8 cellular contexts compared by ENCODE assay signal in the genomic region with DNA sequence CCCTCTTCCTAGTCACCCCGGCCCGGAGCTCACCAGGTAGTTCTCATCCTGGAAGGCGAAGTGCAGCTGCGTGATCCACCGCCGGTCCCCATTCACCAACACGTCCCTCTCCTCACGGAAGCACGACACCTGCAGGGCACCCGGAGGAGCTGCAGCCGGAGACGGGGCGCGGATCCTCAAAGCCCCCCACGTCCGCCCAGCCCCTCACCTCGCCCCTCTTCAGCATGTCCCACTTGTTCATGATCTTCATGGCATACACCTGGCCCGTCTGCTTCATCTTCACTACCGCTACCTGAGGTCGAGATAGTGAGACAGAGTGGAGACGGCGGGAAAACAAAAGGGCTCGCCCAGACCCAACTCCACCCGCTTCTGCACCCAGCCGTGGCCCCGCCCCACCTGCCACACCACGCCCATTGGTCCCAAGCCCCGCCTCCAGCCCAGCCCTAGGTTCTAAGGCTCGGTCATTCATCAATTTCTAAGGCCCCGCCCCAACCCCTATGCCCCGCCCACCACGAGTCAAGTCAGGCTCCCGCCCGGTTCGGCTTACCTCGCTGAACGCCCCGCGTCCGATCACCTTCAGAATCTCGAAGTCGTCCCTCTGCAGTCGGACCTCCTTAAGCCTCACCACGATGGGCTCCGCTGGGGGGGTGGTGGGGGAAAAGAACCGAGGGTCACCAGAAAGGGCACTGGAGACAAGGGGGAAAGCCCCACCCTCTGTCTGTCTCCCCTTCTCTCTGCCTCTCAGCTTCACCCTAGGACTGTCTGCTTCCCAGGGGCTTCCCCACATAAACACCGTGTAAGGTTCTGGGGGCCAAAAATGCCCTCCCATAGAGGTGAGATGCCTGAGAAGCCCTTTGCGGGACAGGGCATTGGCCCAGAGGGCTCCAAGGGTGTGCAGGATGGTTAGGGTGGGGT. TPM values are rescaled to one million over a fixed set of nuclear protein-coding genes. Genes with fewer than 3 reads are reported as not detected.
DNase-seq lines count a peak whose midpoint lies in the region; ATAC-seq, FAIRE-seq and TF ChIP-seq lines count a peak whose summit lies in the region.

No MANE protein-coding gene starts in this region.

- no peaks in the 10 kb centered on the region for H3K79me2 ChIP-seq in OCI-LY1 (ENCODE audit: insufficient read depth, low read length)
- H3K79me2 ChIP-seq in trophoblast cell (ENCODE audit: control insufficient read depth, insufficient read depth, low read length, poor library complexity), result no peaks in the 10 kb centered on the region

- H3K9me2 ChIP-seq in OCI-LY1 (ENCODE audit: low read depth, low read length), result no peaks in the 10 kb centered on the region

- no TSS peak for BruUV-seq in A673 (replicated peaks; lab: Mats Ljungman, UMichigan)

- no peaks in the 10 kb centered on the region for H4K20me1 ChIP-seq in OCI-LY1 (ENCODE audit: insufficient read depth, low read length)

- no peak overlapping the region for H4K12ac ChIP-seq in trophoblast cell (ENCODE audit: low read depth, low read length)

- H3K9me3 ChIP-seq in A673 (ENCODE audit: low read depth, low read length, poor library complexity, severe bottlenecking) (no peaks in the 10 kb centered on the region), OCI-LY1 (ENCODE audit: low read length) (no peaks in the 10 kb centered on the region), trophoblast cell (ENCODE audit: insufficient read depth, low read depth, low read length) (no peaks in the 10 kb centered on the region)

- H2BK120ac ChIP-seq in trophoblast cell (ENCODE audit: insufficient read depth, low read length, poor library complexity), result no peak overlapping the region

- no peak for FAIRE-seq in frontal cortex (lab: Jason Lieb, UNC)

- intact Hi-C loops in A673 (cut with micrococcal nuclease; ENCODE audit: unreplicated experiment), result loop anchor here (10.0 kb wide), 1 partner anchor 85 kb away; the partner anchor contains the start of genes QPCTL and SNRPD2
- intact Hi-C loops in activated T-helper 1 cell treated with anti-CD3 and anti-CD28 coated beads, Interleukin-12 subunit alpha, Interleukin-12 subunit beta, Interleukin-2, Interleukin-4 antibody, amounts not matched to agents 30 ng/mL and 10 ng/mL and 1 ng/mL, durations not matched to agents 14 hours and 24 hours and 36 hours (cut with micrococcal nuclease), result loop anchor here (1.0 to 5.0 kb wide), 6 partner anchors 9 to 238 kb away; partner anchors contain the start of gene CCDC61

- H2BK5ac ChIP-seq in trophoblast cell (ENCODE audit: low read depth, low read length, poor library complexity), result no peak overlapping the region

- peak; percentile 91 for DNase-seq in A673 (ENCODE audit: low spot score)
- DNase-seq in activated T-helper 1 cell treated with anti-CD3 and anti-CD28 coated beads, Interleukin-12 subunit alpha, Interleukin-12 subunit beta, Interleukin-2, Interleukin-4 antibody, amounts not matched to agents 30 ng/mL and 10 ng/mL and 1 ng/mL, durations not matched to agents 14 hours and 24 hours and 36 hours (ENCODE audit: low spot score), result peak; percentile 83
- DNase-seq in frontal cortex (ENCODE audit: low spot score in 2 of 2), result peak; percentile 25 to 70
- peak; percentile 47 to 68 for DNase-seq in trophoblast cell
- peak; percentile 96 for DNase-seq in ureter (ENCODE audit: low spot score)

- no peaks in the 10 kb centered on the region for H3K9me3 Mint-ChIP-seq in activated T-helper 1 cell treated with anti-CD3 and anti-CD28 coated beads, Interleukin-12 subunit alpha, Interleukin-12 subunit beta, Interleukin-2, Interleukin-4 antibody, amounts not matched to agents 30 ng/mL and 10 ng/mL and 1 ng/mL, durations not matched to agents 14 hours and 24 hours and 36 hours

- no peak overlapping the region for H3K4ac ChIP-seq in trophoblast cell (ENCODE audit: low read depth, low read length)

- H3K36me3 ChIP-seq in A673 (ENCODE audit: insufficient read depth, low read length, poor library complexity, severe bottlenecking) (peaks cover 25% of the 10 kb centered on the region), OCI-LY1 (ENCODE audit: insufficient read depth, low read length) (0 out of 2 replicates have a peak, but pooled peaks cover 4% of the 10 kb centered on the region), trophoblast cell (ENCODE audit: control insufficient read depth in 1 of 2, insufficient read depth in 2 of 2, low read length in 2 of 2) (peaks cover 22 to 29% of the 10 kb centered on the region in 2 experiments)

- POLR2A ChIA-PET in A673 (lab: Charles Lee; ENCODE audit: low non-redundant PET), result interaction anchor here (0.5 to 0.8 kb wide), 4 partner anchors 10 to 254 kb away, joined by 3 to 6 read pairs (median 3); partner anchors contain the start of genes DMWD and SIX5

- no peak overlapping the region for H4K91ac ChIP-seq in trophoblast cell (ENCODE audit: low read depth, low read length)

- H3K4me3 ChIP-seq in A673 (ENCODE audit: low read depth, low read length, poor library complexity, severe bottlenecking), result peak overlapping the region; percentile 40
- peak overlapping the region; percentile 48 for H3K4me3 ChIP-seq in OCI-LY1 (ENCODE audit: low read depth, low read length, poor library complexity, severe bottlenecking)
- H3K4me3 ChIP-seq in trophoblast cell (ENCODE audit: low read depth, low read length), result no peak overlapping the region

- H3K27ac ChIP-seq in A673 (ENCODE audit: low read depth, low read length, poor library complexity, severe bottlenecking) (no peak overlapping the region), OCI-LY1 (ENCODE audit: low read depth, low read length, poor library complexity, severe bottlenecking) (no peak overlapping the region), trophoblast cell (ENCODE audit: low read depth, low read length) (no peak overlapping the region)

- no CpG with 5 or more reads among the region's 48 CpGs for WGBS in trophoblast cell (ENCODE audit: extremely low coverage, insufficient coverage, insufficient read length)

- H3K4me1 Mint-ChIP-seq in activated T-helper 1 cell treated with anti-CD3 and anti-CD28 coated beads, Interleukin-12 subunit alpha, Interleukin-12 subunit beta, Interleukin-2, Interleukin-4 antibody, amounts not matched to agents 30 ng/mL and 10 ng/mL and 1 ng/mL, durations not matched to agents 14 hours and 24 hours and 36 hours (ENCODE audit: low read depth), result peaks cover 16% of the 10 kb centered on the region

- peak overlapping the region; percentile 71 for H3K4me3 Mint-ChIP-seq in activated T-helper 1 cell treated with anti-CD3 and anti-CD28 coated beads, Interleukin-12 subunit alpha, Interleukin-12 subunit beta, Interleukin-2, Interleukin-4 antibody, amounts not matched to agents 30 ng/mL and 10 ng/mL and 1 ng/mL, durations not matched to agents 14 hours and 24 hours and 36 hours

- H4K8ac ChIP-seq in trophoblast cell (ENCODE audit: low read depth, low read length), result no peak overlapping the region

- peak overlapping the region; percentile 24 for H3K27ac Mint-ChIP-seq in activated T-helper 1 cell treated with anti-CD3 and anti-CD28 coated beads, Interleukin-12 subunit alpha, Interleukin-12 subunit beta, Interleukin-2, Interleukin-4 antibody, amounts not matched to agents 30 ng/mL and 10 ng/mL and 1 ng/mL, durations not matched to agents 14 hours and 24 hours and 36 hours

- no peaks in the 10 kb centered on the region for H3K4me1 ChIP-seq in A673 (ENCODE audit: insufficient read depth, low read length, poor library complexity, severe bottlenecking)
- H3K4me1 ChIP-seq in OCI-LY1 (ENCODE audit: insufficient read depth, low read length, severe bottlenecking), result peaks cover 10% of the 10 kb centered on the region
- peaks cover 27 to 33% of the 10 kb centered on the region in 2 experiments for H3K4me1 ChIP-seq in trophoblast cell (ENCODE audit: control insufficient read depth in 1 of 2, insufficient read depth in 2 of 2, low read length in 2 of 2)

- no peak overlapping the region for H2AK5ac ChIP-seq in trophoblast cell (ENCODE audit: low read length)

- no peak overlapping the region for H3K23ac ChIP-seq in trophoblast cell (ENCODE audit: low read length)

- H3K79me1 ChIP-seq in trophoblast cell (ENCODE audit: low read length), result peaks cover 8% of the 10 kb centered on the region

- H3K4me2 ChIP-seq in OCI-LY1 (ENCODE audit: low read length) (peak overlapping the region; percentile 66), trophoblast cell (ENCODE audit: low read length) (peak overlapping the region; percentile 26)

- TF ChIP-seq POLR2A in GM19193 (IDR thresholded peaks at IDR 0.05; ENCODE audit: extremely low read depth, insufficient read depth, insufficient read length), result peak; percentile 11

- H2BK12ac ChIP-seq in trophoblast cell (ENCODE audit: low read length), result no peak overlapping the region

- CTCF ChIA-PET in A673 (lab: Charles Lee), result interaction anchor here (1.0 to 1.2 kb wide), 2 partner anchors 10 to 87 kb away, joined by 4 to 15 read pairs; partner anchors contain the start of genes QPCTL, SIX5 and SNRPD2

- H3K14ac ChIP-seq in trophoblast cell (ENCODE audit: low read length), result no peak overlapping the region

- peaks cover 6% of the 10 kb centered on the region for H3K36me3 Mint-ChIP-seq in activated T-helper 1 cell treated with anti-CD3 and anti-CD28 coated beads, Interleukin-12 subunit alpha, Interleukin-12 subunit beta, Interleukin-2, Interleukin-4 antibody, amounts not matched to agents 30 ng/mL and 10 ng/mL and 1 ng/mL, durations not matched to agents 14 hours and 24 hours and 36 hours (ENCODE audit: low read depth)

- H3K9ac ChIP-seq in OCI-LY1 (ENCODE audit: low read length) (peak overlapping the region; percentile 40; the same call in 1 of the 2 replicates), trophoblast cell (ENCODE audit: low read length) (no peak overlapping the region)

- H3K27me3 ChIP-seq in A673 (replicated peaks; ENCODE audit: insufficient read depth, low read depth, low read length, poor library complexity) (no peaks in the 10 kb centered on the region), OCI-LY1 (ENCODE audit: insufficient read depth, low read length) (no peaks in the 10 kb centered on the region), trophoblast cell (ENCODE audit: insufficient read depth, low read length) (no peaks in the 10 kb centered on the region)

- H3K18ac ChIP-seq in trophoblast cell (ENCODE audit: low read length), result no peak overlapping the region

- TF ChIP-seq CTCF in A673 (conservative IDR thresholded peaks at IDR 0.05; ENCODE audit: low read depth, low read length) (peak; percentile 80), OCI-LY1 (IDR thresholded peaks at IDR 0.05; ENCODE audit: low read length) (peak; percentile 93)

- no peaks in the 10 kb centered on the region for H3F3A ChIP-seq in OCI-LY1 (ENCODE audit: insufficient read depth, low read length)

- ATAC-seq in HG03571 (IDR thresholded peaks at IDR 0.05; ENCODE audit: unreplicated experiment), result peak; percentile 65

- H2AFZ ChIP-seq in OCI-LY1 (ENCODE audit: low read length), result no peak overlapping the region
- no peak overlapping the region for H2AFZ ChIP-seq in trophoblast cell (ENCODE audit: insufficient read depth, low read length, poor library complexity)

- peaks cover 20% of the 10 kb centered on the region for H3K27me3 Mint-ChIP-seq in activated T-helper 1 cell treated with anti-CD3 and anti-CD28 coated beads, Interleukin-12 subunit alpha, Interleukin-12 subunit beta, Interleukin-2, Interleukin-4 antibody, amounts not matched to agents 30 ng/mL and 10 ng/mL and 1 ng/mL, durations not matched to agents 14 hours and 24 hours and 36 hours (ENCODE audit: insufficient read depth)

RNA-seq across cellular contexts. Expression of gene DMPK, which starts 2.8 kb away (rescaled TPM):
- total RNA-seq in A673 (2021) (79.9 and 82.0 TPM in 2 replicates), frontal cortex (13.9 TPM), ureter (106 TPM)
- 22.8 and 23.9 TPM in 2 replicates for total RNA-seq in activated T-helper 1 cell treated with anti-CD3 and anti-CD28 coated beads, Interleukin-12 subunit alpha, Interleukin-12 subunit beta, Interleukin-2, Interleukin-4 antibody, amounts not matched to agents 30 ng/mL and 10 ng/mL and 1 ng/mL, durations not matched to agents 14 hours and 24 hours and 36 hours
- 17.0 and 18.3 TPM in 2 replicates for polyA plus RNA-seq in trophoblast cell (2013)

RNA-seq across cellular contexts. Expression of gene SIX5, which starts 10.4 kb away (rescaled TPM):
- total RNA-seq in A673 (2021), result 23.6 and 26.7 TPM in 2 replicates
- total RNA-seq in activated T-helper 1 cell treated with anti-CD3 and anti-CD28 coated beads, Interleukin-12 subunit alpha, Interleukin-12 subunit beta, Interleukin-2, Interleukin-4 antibody, amounts not matched to agents 30 ng/mL and 10 ng/mL and 1 ng/mL, durations not matched to agents 14 hours and 24 hours and 36 hours, result 3.7 and 5.6 TPM in 2 replicates
- 0.82 TPM for total RNA-seq in frontal cortex
- 15.7 and 16.4 TPM in 2 replicates for polyA plus RNA-seq in trophoblast cell (2013)
- total RNA-seq in ureter, result 18.1 TPM

RNA-seq across cellular contexts. Expression of gene DMWD, which starts 13.2 kb away (rescaled TPM):
- total RNA-seq in A673 (2021), result 79.2 and 86.7 TPM in 2 replicates
- total RNA-seq in activated T-helper 1 cell treated with anti-CD3 and anti-CD28 coated beads, Interleukin-12 subunit alpha, Interleukin-12 subunit beta, Interleukin-2, Interleukin-4 antibody, amounts not matched to agents 30 ng/mL and 10 ng/mL and 1 ng/mL, durations not matched to agents 14 hours and 24 hours and 36 hours, result 50.0 and 55.8 TPM in 2 replicates
- total RNA-seq in frontal cortex, result 47.7 TPM
- 26.0 and 26.5 TPM in 2 replicates for polyA plus RNA-seq in trophoblast cell (2013)
- 64.2 TPM for total RNA-seq in ureter

RNA-seq across cellular contexts. Expression of gene RSPH6A, which starts 35.6 kb away (rescaled TPM):
- total RNA-seq in A673 (2021) (0.15 and 0.19 TPM in 2 replicates), frontal cortex (not detected), ureter (0.21 TPM)
- 0.29 and 0.59 TPM in 2 replicates for total RNA-seq in activated T-helper 1 cell treated with anti-CD3 and anti-CD28 coated beads, Interleukin-12 subunit alpha, Interleukin-12 subunit beta, Interleukin-2, Interleukin-4 antibody, amounts not matched to agents 30 ng/mL and 10 ng/mL and 1 ng/mL, durations not matched to agents 14 hours and 24 hours and 36 hours
- 0.01 and 0.03 TPM in 2 replicates for polyA plus RNA-seq in trophoblast cell (2013)

RNA-seq across cellular contexts. Expression of gene MEIOSIN, which starts 46.2 kb away (rescaled TPM):
- total RNA-seq in A673 (2021) (not detected in 2 replicates), frontal cortex (not detected), ureter (not detected)
- not detected in 2 replicates for total RNA-seq in activated T-helper 1 cell treated with anti-CD3 and anti-CD28 coated beads, Interleukin-12 subunit alpha, Interleukin-12 subunit beta, Interleukin-2, Interleukin-4 antibody, amounts not matched to agents 30 ng/mL and 10 ng/mL and 1 ng/mL, durations not matched to agents 14 hours and 24 hours and 36 hours
- polyA plus RNA-seq in trophoblast cell (2013), result 0.01 and 0.03 TPM in 2 replicates
